11 cellular contexts compared by ENCODE assay signal in genomic region chr22:49026476-49027121, GRCh38.
DNase-seq lines count a peak whose midpoint lies in the region; ATAC-seq, FAIRE-seq and TF ChIP-seq lines count a peak whose summit lies in the region.
"Had no signal": no experiment of that assay in that cellular context is flagged by ENCODE, and none has a peak within 500 bp of the region (broad histone marks: within the 10 kb centered on the region; RNA-seq: fewer than 3 reads in every experiment).

No MANE protein-coding gene starts in this region.

- in situ Hi-C loops in SK-MEL-5 (cut with HindIII; ENCODE audit: low pct_unique_long_range_greater_than_20kb, low sequenced_read_pairs), result no loop called here

- H3K79me2 ChIP-seq in mesendoderm (ENCODE audit: control insufficient read depth, insufficient read depth, low read length), result no peaks in the 10 kb centered on the region

- H2BK15ac ChIP-seq in mesendoderm (replicated peaks; ENCODE audit: low read depth), result no peak overlapping the region

- DNase-seq in D721Med (ENCODE audit: insufficient read length, low spot score) (no peak), H7 (peak; percentile 85), SK-MEL-5 (ENCODE audit: low read depth, low spot score) (peak; percentile 30), mesendoderm (peak; percentile 44), islet precursor cell (no peak), LoVo (ENCODE audit: low spot score) (no peak)
- DNase-seq: activated CD4-positive, alpha-beta memory T cell treated with anti-CD3 and anti-CD28 coated beads for 36 hours; activated naive CD4-positive, alpha-beta T cell had no signal

- H3K56ac ChIP-seq in mesendoderm (ENCODE audit: low read length), result no peak overlapping the region

- H3K23ac ChIP-seq in mesendoderm (ENCODE audit: low read length), result no peak overlapping the region

- H3K4me3 ChIP-seq in H7 (ENCODE audit: insufficient read depth, low read depth, low read length) (no peak overlapping the region), mesendoderm (ENCODE audit: low read length) (no peak overlapping the region)
- H3K4me3 ChIP-seq: right lobe of liver had no signal

- no peaks in the 10 kb centered on the region for H3K36me3 ChIP-seq in H7 (replicated peaks; ENCODE audit: control insufficient read depth, insufficient read depth, low read length)
- H3K36me3 ChIP-seq in mesendoderm (ENCODE audit: control insufficient read depth, insufficient read depth, low read length), result no peaks in the 10 kb centered on the region
- H3K36me3 ChIP-seq: right lobe of liver had no signal

- no peak for FAIRE-seq in D721Med (lab: Jason Lieb, UNC)

- H3K4ac ChIP-seq in mesendoderm (ENCODE audit: low read depth, low read length), result no peak overlapping the region

- WGBS in mesendoderm (ENCODE audit: extremely low coverage, insufficient coverage, low lambda C conversion rate), result no CpG with 5 or more reads among the region's 9 CpGs

- H4K5ac ChIP-seq in mesendoderm (ENCODE audit: low read length), result no peak overlapping the region

- no peak overlapping the region for H2AK5ac ChIP-seq in mesendoderm (ENCODE audit: low read length)

- H3K4me1 ChIP-seq in mesendoderm (ENCODE audit: control insufficient read depth, low read depth, low read length), result no peaks in the 10 kb centered on the region
- H3K4me1 ChIP-seq: right lobe of liver had no signal

- H4K8ac ChIP-seq in mesendoderm (ENCODE audit: low read depth, low read length), result no peak overlapping the region

- no peak overlapping the region for H3K18ac ChIP-seq in mesendoderm (ENCODE audit: low read length)

- no peak overlapping the region for H3K4me2 ChIP-seq in mesendoderm (ENCODE audit: low read length)

- H3K9ac ChIP-seq in mesendoderm (ENCODE audit: low read length), result no peak overlapping the region

- no peak overlapping the region for H2BK5ac ChIP-seq in mesendoderm (ENCODE audit: low read length)

- ATAC-seq in GM19328 (IDR thresholded peaks at IDR 0.05; ENCODE audit: unreplicated experiment) (no peak), HG03139 (IDR thresholded peaks at IDR 0.05; ENCODE audit: unreplicated experiment) (no peak)
- ATAC-seq: right lobe of liver had no signal

- no peaks in the 10 kb centered on the region for H3K27me3 ChIP-seq in H7 (ENCODE audit: control insufficient read depth, insufficient read depth, low read length)
- H3K27me3 ChIP-seq in mesendoderm (ENCODE audit: insufficient read depth, low read length, poor library complexity), result no peaks in the 10 kb centered on the region
- H3K27me3 ChIP-seq: right lobe of liver had no signal

- H3K27ac ChIP-seq in mesendoderm (ENCODE audit: low read depth, low read length), result no peak overlapping the region
- H3K27ac ChIP-seq: right lobe of liver had no signal

- TF ChIP-seq CTCF in D721Med (IDR thresholded peaks at IDR 0.05; ENCODE audit: insufficient read depth, missing control alignments), result peak; percentile 20

- no peaks in the 10 kb centered on the region for H3K79me1 ChIP-seq in mesendoderm (ENCODE audit: low read length)

- H2BK120ac ChIP-seq in mesendoderm (ENCODE audit: low read depth, low read length), result no peak overlapping the region

Comparison
In these comparisons a context has a peak if more than half of its experiments do, and no peak if none do; other contexts are left out.
1. DNase-seq: peak in H7 (single experiment), SK-MEL-5 (single experiment) and mesendoderm (single experiment); none in D721Med (single experiment), islet precursor cell (single experiment) and LoVo (single experiment).